Comparison of ENCODE assay signal across 23 cellular contexts in the genomic region with DNA sequence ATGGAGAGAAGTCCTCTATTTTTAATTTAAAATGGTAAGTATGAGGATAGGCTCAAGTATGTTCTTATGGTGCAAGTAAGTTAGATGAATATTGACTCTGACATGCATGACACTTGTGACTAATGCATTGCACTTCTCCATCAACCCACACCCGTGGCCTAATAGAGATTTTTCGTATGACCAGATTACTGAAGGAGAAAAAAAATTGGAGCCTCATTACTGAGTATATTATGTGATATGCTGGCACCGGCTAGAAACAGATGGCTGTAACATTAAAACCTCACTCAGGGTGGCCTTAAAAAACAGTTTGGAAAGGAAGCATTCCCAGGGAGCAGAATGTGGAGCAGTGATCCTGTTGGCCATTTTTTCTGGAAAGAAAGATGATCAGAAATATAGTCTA.
"Had no signal": no experiment of that assay in that cellular context is flagged by ENCODE, and none has a peak within 500 bp of the region (broad histone marks: within the 10 kb centered on the region; RNA-seq: fewer than 3 reads in every experiment).

No MANE protein-coding gene starts in this region.

- H3K4me3 ChIP-seq: colonic mucosa, esophagus squamous epithelium, gastroesophageal sphincter, left ventricle myocardium inferior, lower lobe of right lung, neural progenitor cell, ovary, right lobe of liver, spleen, thoracic aorta, transverse colon had no signal

- ATAC-seq: gastroesophageal sphincter; lower lobe of right lung; natural killer cell treated with Interleukin-12 subunit alpha and Interleukin-12 subunit beta and Interleukin-15 and Interleukin-18, amount 100 ng/mL, for 72 hours; right lobe of liver; stimulated activated naive B cell treated with anti-CD40 and anti-IgM and Interleukin-4, amounts not matched to agents 10 μg/mL and 1 μg/mL and 100 μg/mL, for 72 hours; stimulated activated naive CD8-positive, alpha-beta T cell treated with anti-CD3 and anti-CD28 coated beads, Interleukin-15, amount 100 ng/mL, for 72 hours had no signal

- DNase-seq: cerebellar nuclear complex; colonic mucosa; effector memory CD4-positive, alpha-beta T cell; esophagus squamous epithelium; foreskin fibroblast; glutamatergic neuron; islet precursor cell; left ventricle myocardium inferior; lower lobe of right lung; nucleus accumbens; ovary; right lobe of liver; spleen; stimulated activated CD4-positive, alpha-beta T cell treated with anti-CD3 and anti-CD28 coated beads, Interleukin-15, amount 100 ng/mL, for 24 hours; stimulated activated CD4-positive, alpha-beta T cell treated with anti-CD3 and anti-CD28 coated beads, Interleukin-1b, Interleukin-23, amount 100 ng/mL, for 48 hours; stimulated activated CD4-positive, alpha-beta T cell treated with anti-CD3 and anti-CD28 coated beads, Interleukin-4, amount 100 ng/mL, for 24 hours; stimulated activated naive B cell treated with anti-CD40 and anti-IgM and Interleukin-4, amounts not matched to agents 10 μg/mL and 1 μg/mL and 100 μg/mL, for 72 hours; stimulated activated naive CD8-positive, alpha-beta T cell treated with anti-CD3 and anti-CD28 coated beads, Interleukin-15, amount 100 ng/mL, for 72 hours; transverse colon had no signal
